ENCODE assay signal across 8 cellular contexts in the genomic region with DNA sequence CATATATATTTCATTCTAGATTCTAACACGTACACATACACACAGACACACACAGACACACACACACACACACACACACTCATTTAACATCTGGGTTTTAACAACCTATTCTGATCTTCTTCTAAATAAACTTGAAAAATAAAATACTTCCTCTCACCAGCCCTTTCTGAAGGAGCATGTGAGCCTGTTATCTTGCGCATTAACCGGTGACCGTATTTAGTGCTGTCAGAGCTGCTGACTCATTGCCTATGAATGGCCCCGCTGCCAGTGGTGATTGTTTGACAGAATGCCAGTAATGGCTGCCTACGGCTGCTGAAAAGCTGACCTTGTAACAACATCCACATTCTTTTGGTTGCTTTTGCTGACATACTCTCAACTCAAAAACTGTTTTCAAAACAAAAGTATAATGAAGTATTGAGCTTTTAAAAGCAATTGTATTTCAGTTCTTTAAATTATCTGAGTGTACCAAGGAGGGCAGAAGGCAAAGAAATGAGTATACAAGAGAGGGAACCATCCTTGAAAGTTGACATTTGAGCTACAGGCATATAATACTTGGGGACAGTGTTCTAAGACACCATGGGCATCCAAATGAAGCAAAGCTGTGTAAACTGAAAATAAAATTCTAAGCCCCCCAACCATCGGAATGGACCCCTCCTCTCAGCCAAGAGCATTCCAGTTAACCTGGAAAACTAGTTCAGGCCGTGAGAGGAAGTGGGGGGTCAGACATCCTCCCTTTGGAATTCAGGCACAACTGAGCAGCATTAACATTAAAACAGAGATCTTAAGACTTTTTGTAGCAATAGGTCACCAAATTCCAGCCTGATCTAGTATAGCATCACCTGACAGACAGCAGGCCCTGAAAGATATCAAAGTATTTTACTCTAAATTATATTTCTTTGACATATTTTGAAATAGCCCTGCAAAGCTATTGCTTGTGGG. TPM values are rescaled to one million over a fixed set of nuclear protein-coding genes. Genes with fewer than 3 reads are reported as not detected.
A peak's percentile ranks its signal among the peaks of the same experiment; 100 is the strongest.
DNase-seq lines count a peak whose midpoint lies in the region; ATAC-seq and TF ChIP-seq lines count a peak whose summit lies in the region.

No MANE protein-coding gene starts in this region.

- ATAC-seq in GM21717 (IDR thresholded peaks at IDR 0.05; ENCODE audit: unreplicated experiment), result no peak
- no peak for ATAC-seq in GM18909 (IDR thresholded peaks at IDR 0.05; ENCODE audit: poor library complexity, unreplicated experiment)
- no peak for ATAC-seq in HG02642 (IDR thresholded peaks at IDR 0.05; ENCODE audit: poor library complexity, unreplicated experiment)

- peak overlapping the region; percentile 20 for H3K9ac ChIP-seq in mucosa of stomach (ENCODE audit: low read length)

- H3K27me3 ChIP-seq in SJSA1 (replicated peaks) (no peaks in the 10 kb centered on the region), mucosa of stomach (ENCODE audit: control insufficient read depth, insufficient read depth, low read length) (no peaks in the 10 kb centered on the region)

- H3K4me1 ChIP-seq in SJSA1 (replicated peaks), result peaks cover 33% of the 10 kb centered on the region
- H3K4me1 ChIP-seq in mucosa of stomach (ENCODE audit: control insufficient read depth, insufficient read depth, low read length), result peaks cover 13% of the 10 kb centered on the region

- TF ChIP-seq CTCF in AG09309 (IDR thresholded peaks at IDR 0.05; ENCODE audit: control insufficient read depth, insufficient read depth, low read depth, low read length, missing control alignments) (no peak), fibroblast of mammary gland (conservative IDR thresholded peaks at IDR 0.05; ENCODE audit: control insufficient read depth, insufficient read depth, low read depth, low read length) (no peak)

- DNase-seq in AG09309 (ENCODE audit: low read depth), result peak; percentile 88
- DNase-seq in HuH-7.5 (ENCODE audit: low spot score), result peak; percentile 31
- DNase-seq in SJSA1 (ENCODE audit: low read depth in 1 of 2, low spot score in 2 of 2), result peak; percentile 87 to 95
- peak; percentile 96 for DNase-seq in fibroblast of mammary gland (ENCODE audit: low read depth)

- no peaks in the 10 kb centered on the region for H3K36me3 ChIP-seq in SJSA1
- no peaks in the 10 kb centered on the region for H3K36me3 ChIP-seq in mucosa of stomach (ENCODE audit: control insufficient read depth, insufficient read depth, low read length)

- H3K4me3 ChIP-seq in AG09309 (ENCODE audit: control insufficient read depth, low read depth, low read length), result no peak overlapping the region
- no peak overlapping the region for H3K4me3 ChIP-seq in SJSA1
- H3K4me3 ChIP-seq in fibroblast of mammary gland (ENCODE audit: control insufficient read depth, low read depth, low read length), result no peak overlapping the region
- H3K4me3 ChIP-seq in mucosa of stomach (ENCODE audit: low read length), result no peak overlapping the region

- H3K9me3 ChIP-seq in SJSA1 (replicated peaks), result no peaks in the 10 kb centered on the region
- no peaks in the 10 kb centered on the region for H3K9me3 ChIP-seq in mucosa of stomach (ENCODE audit: control insufficient read depth, low read length)

- H3K27ac ChIP-seq in SJSA1, result peak overlapping the region; percentile 82

RNA-seq across cellular contexts. Expression of a gene that starts 50.2 kb away (rescaled TPM):
- 1.6 and 5.8 TPM in 2 replicates for total RNA-seq in SJSA1 (2014; rRNA removed; shearing (Covaris generic))

Comparison
In these comparisons a context has a peak if more than half of its experiments do, and no peak if none do; other contexts are left out.
1. DNase-seq: peak in every context shown above with its lines; median percentile 96 in fibroblast of mammary gland; 91 in SJSA1; 88 in AG09309; 31 in HuH-7.5.